1 cellular context compared by ENCODE assay signal in genomic region chr4:125280892-125281403, GRCh38.
TF ChIP-seq lines count a peak whose summit lies in the region.

No MANE protein-coding gene starts in this region.

TF ChIP-seq in WTC11, 78 proteins besides CTCF, POLR2A, EP300 and RAD21 (continued from another document):
- TF ChIP-seq ZBTB43 (CRISPR knock-in tag; IDR thresholded peaks at IDR 0.05): no peak
- no peak for TF ChIP-seq RORB (CRISPR knock-in tag; IDR thresholded peaks at IDR 0.05)
- no peak for TF ChIP-seq ARID4B (CRISPR knock-in tag; IDR thresholded peaks at IDR 0.05; ENCODE audit: borderline replicate concordance)
- TF ChIP-seq ZMAT4 (CRISPR knock-in tag; IDR thresholded peaks at IDR 0.05): no peak
TF ChIP-seq in WTC11: peak in this region for 0.
